8 cellular contexts compared by ENCODE assay signal in the genomic region with DNA sequence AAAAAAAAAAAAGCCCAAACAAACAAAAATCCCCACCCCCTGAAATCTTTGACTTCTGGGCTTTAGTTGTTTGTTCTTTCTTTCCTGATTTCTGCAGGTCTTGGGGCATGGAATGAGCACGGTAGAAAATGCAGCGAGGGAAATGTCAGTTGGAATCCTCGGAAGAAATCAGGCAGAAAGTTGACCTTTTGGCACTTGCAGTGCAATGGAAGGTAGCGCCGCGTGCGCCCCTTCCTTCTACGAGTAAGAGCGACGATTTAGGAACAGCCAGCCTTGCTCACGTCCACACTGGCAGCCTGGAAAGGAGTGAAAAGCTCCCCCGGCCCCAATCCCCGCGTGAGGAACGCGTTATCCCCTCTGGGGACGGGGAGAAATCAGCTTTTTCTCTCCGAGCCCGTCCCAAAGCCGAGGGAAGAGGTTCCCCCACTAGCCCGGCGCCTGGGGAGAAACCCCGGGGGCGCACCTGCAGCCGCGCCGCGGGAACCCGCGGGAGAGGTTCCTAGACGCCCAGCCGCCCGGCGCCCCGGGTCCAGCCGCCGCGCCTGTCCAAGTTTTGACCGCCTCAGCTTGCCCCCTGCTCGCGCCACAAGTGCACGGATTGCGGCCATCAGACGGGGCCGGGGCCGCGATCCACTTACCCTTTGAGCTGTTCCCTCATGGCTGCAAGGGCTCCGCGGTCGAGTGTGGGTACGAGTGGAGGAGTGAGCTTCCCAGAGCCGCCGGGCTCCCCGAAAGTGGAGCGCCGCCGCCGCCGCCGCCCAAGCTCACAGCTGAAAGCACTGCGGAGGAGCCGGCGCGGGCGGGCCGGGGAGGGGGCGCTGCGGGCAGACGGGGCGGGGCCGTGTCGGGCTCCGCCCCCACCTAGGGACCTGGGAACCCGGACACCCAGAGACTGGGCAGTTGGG.
DNase-seq lines count a peak whose midpoint lies in the region; ATAC-seq and TF ChIP-seq lines count a peak whose summit lies in the region.

No MANE protein-coding gene starts in this region.

- H3K9me3 Mint-ChIP-seq in memory B cell = no peaks in the 10 kb centered on the region
- no peaks in the 10 kb centered on the region for H3K9me3 Mint-ChIP-seq in type B pancreatic cell

- CTCF ChIA-PET in RWPE1 (lab: Yijun Ruan, JAX) = no interaction called here

- DNase-seq in Ammon's horn (ENCODE audit: low spot score) (peak; percentile 12), RWPE1 (ENCODE audit: low spot score) (peak; percentile 50), memory B cell (ENCODE audit: low spot score in 2 of 2) (peak; percentile 27 to 31), type B pancreatic cell (ENCODE audit: extremely low spot score, unreplicated experiment) (peak; percentile 66), NCI-H446 (lab: John Stamatoyannopoulos, UW) (no peak)

- H3K4me3 Mint-ChIP-seq in memory B cell (peak overlapping the region; percentile 80), type B pancreatic cell (peak overlapping the region; percentile 89)

- no peaks in the 10 kb centered on the region for H3K36me3 Mint-ChIP-seq in memory B cell
- H3K36me3 Mint-ChIP-seq in type B pancreatic cell = peaks cover 6% of the 10 kb centered on the region

- H3K9me3 ChIP-seq in duodenal mucosa (ENCODE audit: control insufficient read depth in 1 of 2, low read length in 2 of 2) = no peaks in the 10 kb centered on the region

- no peaks in the 10 kb centered on the region for H3K4me1 ChIP-seq in duodenal mucosa (ENCODE audit: control insufficient read depth in 1 of 2, insufficient read depth in 2 of 2, low read length in 2 of 2)

- POLR2A ChIA-PET in RWPE1 (lab: Yijun Ruan, JAX; ENCODE audit: low non-redundant PET) = no interaction called here

- no peaks in the 10 kb centered on the region for H3K36me3 ChIP-seq in duodenal mucosa (ENCODE audit: control insufficient read depth in 1 of 2, insufficient read depth in 2 of 2, low read length in 2 of 2)

- no peaks in the 10 kb centered on the region for H3K27me3 Mint-ChIP-seq in memory B cell
- H3K27me3 Mint-ChIP-seq in type B pancreatic cell = peaks cover 11% of the 10 kb centered on the region

- peak overlapping the region; percentile 62 to 72 for H3K4me3 ChIP-seq in duodenal mucosa (ENCODE audit: low read depth in 1 of 2, low read length in 2 of 2)

- peak overlapping the region; percentile 47 for H3K27ac Mint-ChIP-seq in memory B cell
- H3K27ac Mint-ChIP-seq in type B pancreatic cell = peak overlapping the region; percentile 68

- ATAC-seq in GM18861 (IDR thresholded peaks at IDR 0.05; ENCODE audit: unreplicated experiment) (peak; percentile 65), HG02981 (IDR thresholded peaks at IDR 0.05; ENCODE audit: unreplicated experiment) (peak; percentile 82), memory B cell (ENCODE audit: low read depth) (peak; percentile 92)

- H3K4me1 Mint-ChIP-seq in memory B cell = peaks cover 2% of the 10 kb centered on the region
- peaks cover 8% of the 10 kb centered on the region for H3K4me1 Mint-ChIP-seq in type B pancreatic cell (ENCODE audit: unreplicated experiment)

- H3K27me3 ChIP-seq in duodenal mucosa (ENCODE audit: control insufficient read depth in 1 of 2, insufficient read depth in 2 of 2, low read length in 2 of 2) = no peaks in the 10 kb centered on the region

- H3K27ac ChIP-seq in RWPE1 (peak overlapping the region; percentile 56), duodenal mucosa (ENCODE audit: low read depth, low read length) (peak overlapping the region; percentile 10)

- TF ChIP-seq CTCF in RWPE1 (conservative IDR thresholded peaks at IDR 0.05; ENCODE audit: low read depth) (no peak), type B pancreatic cell (conservative IDR thresholded peaks at IDR 0.05) (no peak)

- peak overlapping the region in 1 of 2 donors; percentile 25 for H3K9ac ChIP-seq in duodenal mucosa (ENCODE audit: low read depth in 1 of 2, low read length in 2 of 2)

Comparison
In these comparisons a context has a peak if more than half of its experiments do, and no peak if none do; other contexts are left out.
1. DNase-seq: peak in Ammon's horn (single experiment), RWPE1 (single experiment), memory B cell (2 of 2) and type B pancreatic cell (single experiment); none in NCI-H446 (0 of 2).
2. Peak in every context shown above with its lines, with median percentiles within 50 percentile points of each other: ATAC-seq.